Comparison of ENCODE assay signal across 14 cellular contexts in genomic region chr20:18727032-18727508, GRCh38.
A peak's percentile ranks its signal among the peaks of the same experiment; 100 is the strongest.
DNase-seq lines count a peak whose midpoint lies in the region; ATAC-seq and TF ChIP-seq lines count a peak whose summit lies in the region.
"Had no signal": no experiment of that assay in that cellular context is flagged by ENCODE, and none has a peak within 500 bp of the region (broad histone marks: within the 10 kb centered on the region; RNA-seq: fewer than 3 reads in every experiment).

No MANE protein-coding gene starts in this region.

- H3K9me3 Mint-ChIP-seq in neural crest cell: no peaks in the 10 kb centered on the region
- H3K9me3 Mint-ChIP-seq: CD8-positive, alpha-beta T cell had no signal

- H3K27me3 Mint-ChIP-seq in neural crest cell (ENCODE audit: low read depth): no peaks in the 10 kb centered on the region
- H3K27me3 Mint-ChIP-seq: activated CD4-positive, alpha-beta T cell treated with anti-CD3 and anti-CD28 coated beads for 36 hours had no signal

- 90 to 91% (median 91%) methylated on average over 9 of the region's 9 CpGs for WGBS in ovary, 3 donors

- no peak for TF ChIP-seq EP300 in ovary (IDR thresholded peaks at IDR 0.05)

- no peaks in the 10 kb centered on the region for H3K4me1 ChIP-seq in ovary (ENCODE audit: insufficient read depth)
- H3K4me1 ChIP-seq: left lung had no signal

- no peak overlapping the region for H3K27ac ChIP-seq in ovary
- H3K27ac ChIP-seq: brain microvascular endothelial cell, left lung had no signal

- H3K4me1 Mint-ChIP-seq in neural crest cell: peaks cover 7% of the 10 kb centered on the region

- ATAC-seq in GM18517 (IDR thresholded peaks at IDR 0.05; ENCODE audit: unreplicated experiment): no peak
- ATAC-seq: activated CD4-positive, alpha-beta T cell treated with anti-CD3 and anti-CD28 coated beads for 36 hours; CD8-positive, alpha-beta T cell; left lung; Panc1 had no signal

- DNase-seq in ELF-1 (ENCODE audit: low read depth, low spot score) (peak; percentile 30), NCI-H1092 (lab: John Stamatoyannopoulos, UW) (peak; percentile 22), SHP77 (lab: John Stamatoyannopoulos, UW) (peak; percentile 69 to 80), neural crest cell (ENCODE audit: low read depth, low spot score) (no peak), ovary (no peak), COLO829 (ENCODE audit: low spot score) (no peak)
- DNase-seq: activated CD4-positive, alpha-beta T cell treated with anti-CD3 and anti-CD28 coated beads for 36 hours; brain microvascular endothelial cell; CD8-positive, alpha-beta T cell; left lung; NCI-H1930 had no signal

- H3K27ac Mint-ChIP-seq in neural crest cell (ENCODE audit: unreplicated experiment): peak overlapping the region; percentile 58
- H3K27ac Mint-ChIP-seq: activated CD4-positive, alpha-beta T cell treated with anti-CD3 and anti-CD28 coated beads for 36 hours; CD8-positive, alpha-beta T cell had no signal

- H3K27me3 ChIP-seq in ovary: no peaks in the 10 kb centered on the region
- H3K27me3 ChIP-seq: brain microvascular endothelial cell, left lung had no signal

- H3K4me3 ChIP-seq in ovary: no peak overlapping the region
- H3K4me3 ChIP-seq: left lung, smooth muscle cell had no signal

- intact Hi-C loops in ovary (cut with DNase I): no loop called here

- no peaks in the 10 kb centered on the region for H3K36me3 ChIP-seq in ovary
- H3K36me3 ChIP-seq: brain microvascular endothelial cell, left lung had no signal

- no peak overlapping the region for H3K4me3 Mint-ChIP-seq in neural crest cell
- H3K4me3 Mint-ChIP-seq: activated CD4-positive, alpha-beta T cell treated with anti-CD3 and anti-CD28 coated beads for 36 hours; CD8-positive, alpha-beta T cell had no signal

- TF ChIP-seq POLR2A in ovary (IDR thresholded peaks at IDR 0.05): no peak

- H3K36me3 Mint-ChIP-seq in neural crest cell (ENCODE audit: low read depth): no peaks in the 10 kb centered on the region

- H3K9me3 ChIP-seq in ovary: no peaks in the 10 kb centered on the region
- H3K9me3 ChIP-seq: left lung had no signal

- TF ChIP-seq CTCF in neural crest cell (conservative IDR thresholded peaks at IDR 0.05) (no peak), ovary (IDR thresholded peaks at IDR 0.05) (no peak)

Comparison
In these comparisons a context has a peak if more than half of its experiments do, and no peak if none do; other contexts are left out.
1. DNase-seq: peak in ELF-1 (single experiment), NCI-H1092 (single experiment) and SHP77 (2 of 2); none in neural crest cell (single experiment), ovary (0 of 5) and COLO829 (single experiment).